Comparison of ENCODE assay signal across 15 cellular contexts in the genomic region with DNA sequence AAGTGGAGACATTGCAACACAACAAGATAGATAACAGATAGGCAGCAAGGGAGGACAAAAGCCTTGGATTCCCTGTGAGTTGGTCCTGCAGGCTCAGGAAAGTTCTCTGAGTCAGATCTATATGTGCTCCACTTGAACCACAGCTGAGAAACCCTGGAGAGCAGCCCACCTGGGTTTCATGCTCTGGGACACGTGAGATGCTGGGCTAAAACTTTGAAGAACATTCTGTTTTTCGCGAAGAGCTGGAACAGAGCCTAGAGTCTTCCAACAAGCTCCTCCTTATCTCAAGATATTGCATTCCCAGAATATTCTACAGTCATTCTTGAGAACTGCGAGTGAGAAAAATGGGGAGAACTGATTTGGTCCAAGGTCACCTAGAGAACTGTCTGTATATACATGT.
DNase-seq lines count a peak whose midpoint lies in the region; ATAC-seq and TF ChIP-seq lines count a peak whose summit lies in the region.
"Had no signal": no experiment of that assay in that cellular context is flagged by ENCODE, and none has a peak within 500 bp of the region (broad histone marks: within the 10 kb centered on the region; RNA-seq: fewer than 3 reads in every experiment).

No MANE protein-coding gene starts in this region.

- TF ChIP-seq CTCF in cardiac fibroblast (IDR thresholded peaks at IDR 0.05; ENCODE audit: low read depth, low read length) = no peak

- intact Hi-C loops in left ventricle myocardium superior (cut with micrococcal nuclease) (no loop called here), Right ventricle myocardium inferior (cut with DNase I) (no loop called here)

- H3K4me3 ChIP-seq in cardiac fibroblast (replicated peaks in 1 of 2; ENCODE audit: low read depth in 2 of 2, low read length in 2 of 2) = no peak overlapping the region
- H3K4me3 ChIP-seq: A549, GM23248 had no signal

- peak; percentile 14 for DNase-seq in left ventricle myocardium superior
- no peak for DNase-seq in Right ventricle myocardium inferior (ENCODE audit: missing footprints)
- peak; percentile 34 to 64 for DNase-seq in cardiac fibroblast (ENCODE audit: low read depth in 2 of 2)
- DNase-seq in iris pigment epithelial cell (ENCODE audit: low read depth) = peak; percentile 79
- no peak for DNase-seq in C1 segment of cervical spinal cord (lab: John Stamatoyannopoulos, UW)
- DNase-seq in activated effector memory CD4-positive, alpha-beta T cell treated with anti-CD3 and anti-CD28 coated beads, Interleukin-2, amount 50 U/mL, for 16 hours = no peak
- DNase-seq in activated gamma-delta T cell (lab: John Stamatoyannopoulos, UW) = no peak
- DNase-seq: AML-193; Calu3; CD4-positive, alpha-beta memory T cell; DMS79 treated with DMSO at 0.1 percent for 48 hours; GF-D8; GM23248; HCEC 1CT had no signal

- ATAC-seq in left ventricle myocardium superior = no peak
- no peak for ATAC-seq in Right ventricle myocardium inferior
- ATAC-seq: A549 had no signal

Comparison
In these comparisons a context has a peak if more than half of its experiments do, and no peak if none do; other contexts are left out.
1. DNase-seq: peak in left ventricle myocardium superior (single experiment), cardiac fibroblast (2 of 2) and iris pigment epithelial cell (single experiment); none in Right ventricle myocardium inferior (single experiment), C1 segment of cervical spinal cord (0 of 14), activated effector memory CD4-positive, alpha-beta T cell treated with anti-CD3 and anti-CD28 coated beads, Interleukin-2, amount 50 U/mL, for 16 hours (single experiment) and activated gamma-delta T cell (single experiment).